Comparison of ENCODE assay signal across 8 cellular contexts in genomic region chr11:20363500-20364411, GRCh38. TPM values are rescaled to one million over a fixed set of nuclear protein-coding genes. Genes with fewer than 3 reads are reported as not detected.
DNase-seq lines count a peak whose midpoint lies in the region; ATAC-seq, FAIRE-seq and TF ChIP-seq lines count a peak whose summit lies in the region.

HTATIP2 (plus strand) TSS chr11:20363714; CDS start chr11:20364238, 524 bp downstream.

- H3K27ac ChIP-seq in HepG2 (ENCODE audit: extremely low read length, insufficient read depth, low read length), result no peak within 1 kb of the TSS

- H3K36me3 Mint-ChIP-seq in activated CD4-positive, alpha-beta T cell treated with anti-CD3 and anti-CD28 coated beads, Interleukin-2, amount 10 ng/mL, durations not matched to agents 24 days and 14 days (ENCODE audit: low read depth), result peaks cover 34% of the 10 kb centered on the region
- H3K36me3 Mint-ChIP-seq in dendritic cell treated with granulocyte-macrophage colony-stimulating factor and Interleukin-4, amounts not matched to agents 40 ng/mL and 50 ng/mL, for 4 days (ENCODE audit: low read depth), result peaks cover 10% of the 10 kb centered on the region

- no TSS peak for BruUV-seq in HepG2 (replicated peaks; lab: Mats Ljungman, UMichigan)

- TF ChIP-seq RAD21 in HepG2 (CRISPR knock-in tag; IDR thresholded peaks at IDR 0.05), result no peak

- no peaks in the 10 kb centered on the region for H4K20me1 ChIP-seq in HepG2 (ENCODE audit: insufficient read depth, low read length)

- no peaks in the 10 kb centered on the region; a peak in 2 of 5 replicates for H3K27me3 ChIP-seq in HepG2 (ENCODE audit: control insufficient read depth in 1 of 2, insufficient read depth in 2 of 2, low read length in 2 of 2)

- no peaks in the 10 kb centered on the region for H3K79me2 ChIP-seq in HepG2 (ENCODE audit: insufficient read depth, low read length)

- TF ChIP-seq CTCF in HepG2 (CRISPR knock-in tag; IDR thresholded peaks at IDR 0.05), result no peak

- FAIRE-seq in GM12892 (lab: Jason Lieb, UNC) (peak; percentile 94), HepG2 (lab: Jason Lieb, UNC) (no peak)

- peaks cover 13% of the 10 kb centered on the region for H3K9me3 Mint-ChIP-seq in activated CD4-positive, alpha-beta T cell treated with anti-CD3 and anti-CD28 coated beads, Interleukin-2, amount 10 ng/mL, durations not matched to agents 24 days and 14 days
- no peaks in the 10 kb centered on the region for H3K9me3 Mint-ChIP-seq in dendritic cell treated with granulocyte-macrophage colony-stimulating factor and Interleukin-4, amounts not matched to agents 40 ng/mL and 50 ng/mL, for 4 days

- peaks cover 60% of the 10 kb centered on the region for H3K4me1 Mint-ChIP-seq in activated CD4-positive, alpha-beta T cell treated with anti-CD3 and anti-CD28 coated beads, Interleukin-2, amount 10 ng/mL, durations not matched to agents 24 days and 14 days
- H3K4me1 Mint-ChIP-seq in dendritic cell treated with granulocyte-macrophage colony-stimulating factor and Interleukin-4, amounts not matched to agents 40 ng/mL and 50 ng/mL, for 4 days (ENCODE audit: low read depth), result peaks cover 49% of the 10 kb centered on the region

- intact Hi-C loops in activated CD4-positive, alpha-beta T cell treated with anti-CD3 and anti-CD28 coated beads, Interleukin-2, amount 10 ng/mL, durations not matched to agents 24 days and 14 days (cut with micrococcal nuclease), result loop anchor here (1.0 kb wide), 1 partner anchor 24 kb away; the partner anchor contains the start of gene PRMT3
- intact Hi-C loops in dendritic cell treated with granulocyte-macrophage colony-stimulating factor and Interleukin-4, amounts not matched to agents 40 ng/mL and 50 ng/mL, for 4 days (cut with micrococcal nuclease), result no loop called here
- intact Hi-C loops in HepG2 (cut with micrococcal nuclease; ENCODE audit: unreplicated experiment), result no loop called here

- peak within 1 kb of the TSS; percentile 87 for H3K4me3 Mint-ChIP-seq in activated CD4-positive, alpha-beta T cell treated with anti-CD3 and anti-CD28 coated beads, Interleukin-2, amount 10 ng/mL, durations not matched to agents 24 days and 14 days
- peak within 1 kb of the TSS; percentile 81 for H3K4me3 Mint-ChIP-seq in dendritic cell treated with granulocyte-macrophage colony-stimulating factor and Interleukin-4, amounts not matched to agents 40 ng/mL and 50 ng/mL, for 4 days

- H3K4me1 ChIP-seq in HepG2 (ENCODE audit: insufficient read depth, low read length), result peaks cover 23% of the 10 kb centered on the region

- no peak within 1 kb of the TSS for H3K4me2 ChIP-seq in HepG2 (ENCODE audit: low read depth, low read length)

- H3K36me3 ChIP-seq in HepG2 (replicated peaks in 1 of 2; ENCODE audit: control insufficient read depth in 1 of 2, insufficient read depth in 2 of 2, low read length in 2 of 2), result no peaks in the 10 kb centered on the region

- H3K9me3 ChIP-seq in HepG2 (ENCODE audit: low read length), result no peaks in the 10 kb centered on the region

- DNase-seq in GM12892 (ENCODE audit: insufficient read length) (peak; percentile 79), HEK293T (ENCODE audit: extremely low spot score) (peak; percentile 61), NCI-H146 (lab: John Stamatoyannopoulos, UW) (peak; percentile 83), HepG2 (ENCODE audit: low spot score) (no peak), T1000 (lab: John Stamatoyannopoulos, UW) (no peak)
- DNase-seq in activated CD4-positive, alpha-beta T cell treated with anti-CD3 and anti-CD28 coated beads, Interleukin-2, amount 10 ng/mL, durations not matched to agents 24 days and 14 days, result peak; percentile 94
- DNase-seq in stimulated activated CD4-positive, alpha-beta T cell treated with anti-CD3 and anti-CD28 coated beads, Interleukin-2, amount 100 ng/mL, for 4 hours (ENCODE audit: low read depth), result peak; percentile 70

- peak within 1 kb of the TSS; percentile 91 for H3K27ac Mint-ChIP-seq in activated CD4-positive, alpha-beta T cell treated with anti-CD3 and anti-CD28 coated beads, Interleukin-2, amount 10 ng/mL, durations not matched to agents 24 days and 14 days
- H3K27ac Mint-ChIP-seq in dendritic cell treated with granulocyte-macrophage colony-stimulating factor and Interleukin-4, amounts not matched to agents 40 ng/mL and 50 ng/mL, for 4 days, result peak within 1 kb of the TSS; percentile 74

- H3K4me3 ChIP-seq in HepG2 (replicated peaks in 1 of 3; ENCODE audit: insufficient read depth in 1 of 3, low read depth in 2 of 3, low read length in 3 of 3), result no peak within 1 kb of the TSS

- 85% methylated on average over 27 of the region's 71 CpGs for WGBS in HepG2 (ENCODE audit: low lambda C conversion rate)

- in situ Hi-C loops in HepG2 (cut with HindIII; ENCODE audit: extremely low pct_ligation_motif_present, low pct_unique_long_range_greater_than_20kb), result no loop called here

- no peak for TF ChIP-seq EP300 in HepG2 (IDR thresholded peaks at IDR 0.05; ENCODE audit: low read depth in 2 of 2, low read length in 2 of 2)
- no peak for TF ChIP-seq EP300 in HepG2 (CRISPR knock-in tag; IDR thresholded peaks at IDR 0.05; ENCODE audit: borderline replicate concordance)

- ATAC-seq in HepG2, result no peak

- no peaks in the 10 kb centered on the region for H3K27me3 Mint-ChIP-seq in activated CD4-positive, alpha-beta T cell treated with anti-CD3 and anti-CD28 coated beads, Interleukin-2, amount 10 ng/mL, durations not matched to agents 24 days and 14 days
- H3K27me3 Mint-ChIP-seq in dendritic cell treated with granulocyte-macrophage colony-stimulating factor and Interleukin-4, amounts not matched to agents 40 ng/mL and 50 ng/mL, for 4 days, result no peaks in the 10 kb centered on the region

- CTCF ChIA-PET in HEK293T (lab: Yijun Ruan, JAX) (interaction anchor here (1.9 kb wide), 1 partner anchor 10 kb away, joined by 7 read pairs; no protein-coding TSS in a partner anchor), HepG2 (lab: Yijun Ruan, JAX; ENCODE audit: low intra/inter-chr PET ratio, low total read pairs) (no interaction called here)

- no peak within 1 kb of the TSS for H2AFZ ChIP-seq in HepG2 (ENCODE audit: low read length)

- POLR2A ChIA-PET in HEK293T (lab: Yijun Ruan, JAX), result no interaction called here
- POLR2A ChIA-PET in HepG2 (lab: Yijun Ruan, JAX), result no interaction called here

- TF ChIP-seq POLR2A in GM12892 (IDR thresholded peaks at IDR 0.05; ENCODE audit: low read depth, low read length) (peak; percentile 66; the same call in 1 of the 2 replicates), HepG2 (IDR thresholded peaks at IDR 0.05; ENCODE audit: insufficient read depth in 1 of 2, low read depth in 2 of 2, low read length in 2 of 2) (no peak)

- no peak within 1 kb of the TSS for H3K9ac ChIP-seq in HepG2 (ENCODE audit: insufficient read depth, low read depth, low read length)

TF ChIP-seq in HEK293T, 16 proteins besides CTCF, POLR2A, EP300 and RAD21:
- TF ChIP-seq L3MBTL2 (conservative IDR thresholded peaks at IDR 0.05) (peak; percentile 93), SUZ12 (IDR thresholded peaks at IDR 0.05) (no peak), CTBP1 (IDR thresholded peaks at IDR 0.05; ENCODE audit: borderline replicate concordance) (no peak), TARDBP (IDR thresholded peaks at IDR 0.05) (no peak), FOXA1 (IDR thresholded peaks at IDR 0.05) (no peak)
TF ChIP-seq in HEK293T: peak in this region for 1.

TF ChIP-seq in HepG2, 621 proteins besides CTCF, POLR2A, EP300 and RAD21:
- TF ChIP-seq ZNF652 (CRISPR knock-in tag; IDR thresholded peaks at IDR 0.05; ENCODE audit: borderline replicate concordance, low read depth) (no peak), NFE2L2 (IDR thresholded peaks at IDR 0.05; ENCODE audit: low read length) (peak; percentile 26; the same call in 1 of the 2 replicates)

RNA-seq across cellular contexts. Expression of gene HTATIP2, which starts in this region (rescaled TPM):
- polyA plus RNA-seq in GM12892 (2012; ENCODE audit: missing spikeins), result 31.5 TPM
- total RNA-seq in activated CD4-positive, alpha-beta T cell treated with anti-CD3 and anti-CD28 coated beads, Interleukin-2, amount 10 ng/mL, durations not matched to agents 24 days and 14 days, result 48.3 and 53.9 TPM in 2 replicates
- total RNA-seq in HepG2 (2016; rRNA removed; fragmentation: Illumina TruSeq; extraction: Trizol), result not detected in 2 replicates
- not detected in 2 replicates for total RNA-seq in HepG2 (2016; cell fraction: cytosol; rRNA removed; fragmentation: Illumina TruSeq; extraction: Trizol; ENCODE audit: low read depth)
- not detected in 2 replicates for total RNA-seq in HepG2 (2016; cell fraction: insoluble cytoplasmic fraction; rRNA removed; fragmentation: Illumina TruSeq; extraction: Trizol)
- total RNA-seq in HepG2 (2016; cell fraction: membrane; rRNA removed; fragmentation: Illumina TruSeq; extraction: Trizol), result not detected in 2 replicates
- total RNA-seq in HepG2 (2016; cell fraction: nucleus; rRNA removed; fragmentation: Illumina TruSeq; extraction: Trizol), result not detected in 2 replicates
- not detected in 2 replicates for polyA plus RNA-seq in HepG2 (2011; rRNA removed)
- not detected in 2 replicates for polyA plus RNA-seq in HepG2 (2011; cell fraction: cytosol; rRNA removed)
- not detected in 2 replicates for polyA plus RNA-seq in HepG2 (2011; cell fraction: nucleus; rRNA removed)
- not detected in 2 replicates for polyA plus RNA-seq in HepG2 (2012)
- polyA plus RNA-seq in HepG2 (2016; cell fraction: cytosol; fragmentation: Illumina TruSeq; extraction: Trizol; ENCODE audit: low read depth), result not detected in 2 replicates
- polyA plus RNA-seq in HepG2 (2016; cell fraction: insoluble cytoplasmic fraction; fragmentation: Illumina TruSeq; extraction: Trizol; ENCODE audit: low read depth), result not detected in 2 replicates
- not detected in 2 replicates for polyA plus RNA-seq in HepG2 (2016; cell fraction: membrane; fragmentation: Illumina TruSeq; extraction: Trizol; ENCODE audit: low read depth)
- polyA plus RNA-seq in HepG2 (2016; cell fraction: nucleus; fragmentation: Illumina TruSeq; extraction: Trizol; ENCODE audit: insufficient read depth, low read depth), result not detected in 2 replicates
- 82.8 TPM in 1 of 2 replicates, not detected in the other for polyA minus RNA-seq in HepG2 (2011; rRNA and poly(A)+ RNA removed; ENCODE audit: low replicate concordance)
- 0.40 and 0.70 TPM in 2 replicates for polyA minus RNA-seq in HepG2 (2011; cell fraction: cytosol; rRNA and poly(A)+ RNA removed)
- 0.87 TPM in 1 of 2 replicates, not detected in the other for polyA minus RNA-seq in HepG2 (2011; cell fraction: nucleus; rRNA and poly(A)+ RNA removed)

Comparison
In these comparisons a context has a peak if more than half of its experiments do, and no peak if none do; other contexts are left out.
1. RNA of gene HTATIP2 (total RNA-seq): 48.3 to 53.9 TPM in activated CD4-positive, alpha-beta T cell treated with anti-CD3 and anti-CD28 coated beads, Interleukin-2, amount 10 ng/mL, durations not matched to agents 24 days and 14 days; not detected in HepG2; every median in the first group is over 10 times any median in the second.
2. DNase-seq: peak in GM12892 (single experiment), HEK293T (single experiment), NCI-H146 (single experiment), activated CD4-positive, alpha-beta T cell treated with anti-CD3 and anti-CD28 coated beads, Interleukin-2, amount 10 ng/mL, durations not matched to agents 24 days and 14 days (single experiment) and stimulated activated CD4-positive, alpha-beta T cell treated with anti-CD3 and anti-CD28 coated beads, Interleukin-2, amount 100 ng/mL, for 4 hours (single experiment); none in HepG2 (single experiment) and T1000 (single experiment).